Comparison of ENCODE assay signal across 1 cellular context in the genomic region with DNA sequence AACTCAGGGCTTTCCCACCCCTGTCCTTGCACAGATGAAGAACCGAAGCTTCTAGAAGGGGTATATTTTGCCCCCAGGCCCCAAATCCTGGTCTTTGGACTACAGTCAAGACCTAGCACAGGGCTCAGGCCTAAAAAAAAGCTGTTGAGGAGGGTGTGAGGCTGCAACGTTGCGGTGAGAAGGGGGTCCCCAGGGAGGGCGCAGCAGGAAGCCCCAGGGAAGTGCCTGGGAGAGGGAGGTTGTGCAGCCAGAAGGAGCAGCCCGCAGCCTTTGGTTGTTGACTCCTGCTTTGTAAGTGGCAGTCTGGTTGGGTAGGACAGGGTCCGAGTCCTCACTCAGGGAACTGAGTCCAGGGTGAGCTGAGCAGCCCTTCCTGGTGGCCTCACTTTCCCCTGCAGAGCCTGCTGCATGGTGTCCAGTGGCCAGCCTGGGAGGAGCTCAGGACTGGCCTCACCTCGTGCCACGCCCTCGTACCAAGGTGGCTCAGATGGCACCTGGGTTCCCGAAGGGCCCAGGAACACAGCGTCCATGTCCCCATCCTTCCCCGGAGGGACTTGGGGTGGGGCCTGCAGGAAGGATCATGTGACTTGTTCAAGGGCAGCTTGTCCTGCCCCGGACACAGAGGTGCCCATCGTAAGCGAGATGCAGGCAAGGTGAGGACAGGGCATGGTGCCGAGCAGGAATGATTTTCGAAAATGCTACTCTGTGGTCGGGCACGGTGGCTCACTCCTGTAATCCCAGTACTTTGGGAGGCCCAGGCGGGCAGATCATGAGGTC.
A peak's percentile ranks its signal among the peaks of the same experiment; 100 is the strongest.
TF ChIP-seq lines count a peak whose summit lies in the region.

No MANE protein-coding gene starts in this region.

TF ChIP-seq in K562, 482 proteins besides CTCF, POLR2A, EP300 and RAD21:
- TF ChIP-seq BRF1 (IDR thresholded peaks at IDR 0.05; ENCODE audit: borderline replicate concordance, extremely low read depth, insufficient read length) = no peak
- TF ChIP-seq ZC3H4 (CRISPR knock-in tag; IDR thresholded peaks at IDR 0.05; ENCODE audit: borderline replicate concordance) = no peak
- TF ChIP-seq, protein P1, sequence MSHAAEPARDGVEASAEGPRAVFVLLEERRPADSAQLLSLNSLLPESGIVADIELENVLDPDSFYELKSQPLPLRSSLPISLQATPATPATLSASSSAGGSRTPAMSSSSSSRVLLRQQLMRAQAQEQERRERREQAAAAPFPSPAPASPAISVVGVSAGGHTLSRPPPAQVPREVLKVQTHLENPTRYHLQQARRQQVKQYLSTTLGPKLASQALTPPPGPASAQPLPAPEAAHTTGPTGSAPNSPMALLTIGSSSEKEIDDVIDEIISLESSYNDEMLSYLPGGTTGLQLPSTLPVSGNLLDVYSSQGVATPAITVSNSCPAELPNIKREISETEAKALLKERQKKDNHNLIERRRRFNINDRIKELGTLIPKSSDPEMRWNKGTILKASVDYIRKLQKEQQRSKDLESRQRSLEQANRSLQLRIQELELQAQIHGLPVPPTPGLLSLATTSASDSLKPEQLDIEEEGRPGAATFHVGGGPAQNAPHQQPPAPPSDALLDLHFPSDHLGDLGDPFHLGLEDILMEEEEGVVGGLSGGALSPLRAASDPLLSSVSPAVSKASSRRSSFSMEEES (CRISPR knock-in tag; IDR thresholded peaks at IDR 0.05) = peak; percentile 63
